ENCODE assay signal across 1 cellular context in the genomic region with DNA sequence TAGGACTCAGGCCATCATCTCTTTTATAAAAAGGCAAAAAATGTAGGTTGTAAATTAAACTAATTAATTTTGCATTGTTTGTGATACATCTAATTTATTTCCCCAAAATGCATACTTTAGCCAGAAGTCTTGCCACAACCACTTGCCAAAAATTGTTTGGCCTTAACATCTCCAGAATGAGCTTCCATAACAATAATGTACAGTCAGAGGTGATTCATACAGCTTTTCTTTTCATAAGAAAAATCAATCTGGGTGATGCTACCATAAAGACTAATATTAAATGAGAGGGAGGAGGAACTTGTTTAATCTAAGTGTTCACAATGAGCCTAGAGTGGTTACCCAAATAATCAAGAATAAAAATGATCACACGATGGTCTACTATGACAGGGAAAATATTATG.
TF ChIP-seq lines count a peak whose summit lies in the region.

No MANE protein-coding gene starts in this region.

TF ChIP-seq in endothelial cell of umbilical vein, 7 proteins besides CTCF, POLR2A, EP300 and RAD21 (continued from another document):
- TF ChIP-seq FOS (IDR thresholded peaks at IDR 0.05; ENCODE audit: borderline replicate concordance, insufficient read depth, low read length) (peak; percentile 24), MYC (IDR thresholded peaks at IDR 0.05; ENCODE audit: low read depth, low read length) (no peak), POLR2AphosphoS5 (IDR thresholded peaks at IDR 0.05; ENCODE audit: insufficient read depth, low read depth, low read length) (no peak)
